In the genomic region with DNA sequence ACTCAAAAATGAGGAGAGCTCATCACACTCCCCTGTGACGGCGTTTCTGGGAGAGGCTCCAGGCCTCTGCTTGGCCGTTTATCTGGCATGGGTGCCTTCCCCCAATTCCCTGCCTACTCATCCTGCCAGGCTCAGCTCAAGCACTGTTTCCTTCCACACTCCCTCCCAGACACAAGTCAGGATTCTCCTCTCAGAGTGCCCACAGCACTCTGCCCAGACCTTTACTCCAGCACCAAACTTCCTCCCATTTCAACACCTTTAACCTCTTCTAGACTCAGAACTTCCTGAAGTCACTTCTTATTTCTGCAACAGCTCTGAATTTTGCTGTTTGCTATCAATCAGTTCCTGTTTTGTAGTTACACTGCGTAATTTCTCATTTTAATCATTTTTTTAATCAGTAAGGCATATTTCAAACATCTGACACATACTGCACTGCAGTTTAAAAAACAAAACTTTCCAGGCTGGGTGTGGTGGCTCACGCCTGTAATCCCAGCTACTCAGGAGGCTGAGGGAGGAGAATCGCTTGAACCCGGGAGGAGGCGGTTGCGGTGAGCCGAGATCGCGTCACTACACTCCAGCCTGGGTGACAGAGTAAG, we compare ENCODE assay signal across 10 cellular contexts. TPM values are rescaled to one million over a fixed set of nuclear protein-coding genes. Genes with fewer than 3 reads are reported as not detected.
DNase-seq lines count a peak whose midpoint lies in the region; ATAC-seq and TF ChIP-seq lines count a peak whose summit lies in the region.
"Had no signal": no experiment of that assay in that cellular context is flagged by ENCODE, and none has a peak within 500 bp of the region (broad histone marks: within the 10 kb centered on the region; RNA-seq: fewer than 3 reads in every experiment).

No MANE protein-coding gene starts in this region.

- DNase-seq in activated CD8-positive, alpha-beta memory T cell treated with anti-CD3 and anti-CD28 coated beads, Interleukin-2, amount 10 ng/mL, durations not matched to agents 7 days and 5 days = peak; percentile 51
- no peak for DNase-seq in activated CD8-positive, alpha-beta memory T cell treated with anti-CD3 and anti-CD28 coated beads for 24 hours
- DNase-seq in activated T-cell treated with anti-CD3 and anti-CD28 coated beads, Interleukin-2, amount 50 U/mL, for 24 hours = peak; percentile 49
- DNase-seq in right atrium auricular region (ENCODE audit: low spot score) = no peak
- no peak for DNase-seq in NCI-H2171 treated with DMSO at 0.1 percent for 48 hours (lab: John Stamatoyannopoulos, UW)
- DNase-seq in putamen (ENCODE audit: low spot score) = no peak
- DNase-seq in cerebellar nuclear complex (lab: John Stamatoyannopoulos, UW) = no peak

- no peaks in the 10 kb centered on the region for H3K27me3 Mint-ChIP-seq in activated CD8-positive, alpha-beta memory T cell treated with anti-CD3 and anti-CD28 coated beads, Interleukin-2, amount 10 ng/mL, durations not matched to agents 7 days and 5 days
- no peaks in the 10 kb centered on the region for H3K27me3 Mint-ChIP-seq in activated T-cell treated with anti-CD3 and anti-CD28 coated beads, Interleukin-2, amount 50 U/mL, for 24 hours

- 75% methylated on average over 12 of the region's 12 CpGs for WGBS in thymus

- ATAC-seq in activated CD8-positive, alpha-beta memory T cell treated with anti-CD3 and anti-CD28 coated beads, Interleukin-2, amount 10 ng/mL, durations not matched to agents 7 days and 5 days = peak; percentile 37

- no peak for TF ChIP-seq CTCF in right atrium auricular region (IDR thresholded peaks at IDR 0.05)

- H3K4me3 Mint-ChIP-seq in activated CD8-positive, alpha-beta memory T cell treated with anti-CD3 and anti-CD28 coated beads, Interleukin-2, amount 10 ng/mL, durations not matched to agents 7 days and 5 days = peak overlapping the region; percentile 65
- peak overlapping the region; percentile 49 for H3K4me3 Mint-ChIP-seq in activated T-cell treated with anti-CD3 and anti-CD28 coated beads, Interleukin-2, amount 50 U/mL, for 24 hours

- H3K4me3 ChIP-seq in right atrium auricular region = no peak overlapping the region
- H3K4me3 ChIP-seq in thymus (ENCODE audit: low read length) = no peak overlapping the region
- H3K4me3 ChIP-seq: SK-N-MC had no signal

- peak overlapping the region; percentile 97 for H3K27ac Mint-ChIP-seq in activated CD8-positive, alpha-beta memory T cell treated with anti-CD3 and anti-CD28 coated beads, Interleukin-2, amount 10 ng/mL, durations not matched to agents 7 days and 5 days
- peak overlapping the region; percentile 90 for H3K27ac Mint-ChIP-seq in activated T-cell treated with anti-CD3 and anti-CD28 coated beads, Interleukin-2, amount 50 U/mL, for 24 hours

- H3K36me3 ChIP-seq in right atrium auricular region (peaks cover 44% of the 10 kb centered on the region), thymus (ENCODE audit: control insufficient read depth, insufficient read depth) (peaks cover 33% of the 10 kb centered on the region)

- H3K9me3 Mint-ChIP-seq in activated CD8-positive, alpha-beta memory T cell treated with anti-CD3 and anti-CD28 coated beads, Interleukin-2, amount 10 ng/mL, durations not matched to agents 7 days and 5 days (ENCODE audit: low read depth) = no peaks in the 10 kb centered on the region
- H3K9me3 Mint-ChIP-seq in activated T-cell treated with anti-CD3 and anti-CD28 coated beads, Interleukin-2, amount 50 U/mL, for 24 hours = no peaks in the 10 kb centered on the region

- no peaks in the 10 kb centered on the region for H3K9me3 ChIP-seq in right atrium auricular region
- no peaks in the 10 kb centered on the region for H3K9me3 ChIP-seq in thymus (ENCODE audit: control insufficient read depth)

- H3K4me1 ChIP-seq in right atrium auricular region (peaks cover 0 to 20% of the 10 kb centered on the region in 2 donors), thymus (ENCODE audit: control insufficient read depth, insufficient read depth, low read length) (peaks cover 22% of the 10 kb centered on the region)

- CTCF ChIA-PET in activated CD8-positive, alpha-beta memory T cell treated with anti-CD3 and anti-CD28 coated beads, Interleukin-2, amount 10 ng/mL, durations not matched to agents 7 days and 5 days (lab: Charles Lee) = interaction anchor here (0.7 to 10.2 kb wide), 7 partner anchors 10 to 494 kb away, joined by 3 to 134 read pairs (median 3); a partner anchor contains a TSS

- H3K27me3 ChIP-seq in right atrium auricular region (no peaks in the 10 kb centered on the region), thymus (ENCODE audit: control insufficient read depth, insufficient read depth) (no peaks in the 10 kb centered on the region)

- peaks cover 32% of the 10 kb centered on the region for H3K36me3 Mint-ChIP-seq in activated CD8-positive, alpha-beta memory T cell treated with anti-CD3 and anti-CD28 coated beads, Interleukin-2, amount 10 ng/mL, durations not matched to agents 7 days and 5 days
- peaks cover 70% of the 10 kb centered on the region for H3K36me3 Mint-ChIP-seq in activated T-cell treated with anti-CD3 and anti-CD28 coated beads, Interleukin-2, amount 50 U/mL, for 24 hours (ENCODE audit: low read depth)

- H3K27ac ChIP-seq in right atrium auricular region = peak overlapping the region; percentile 7 to 40
- peak overlapping the region; percentile 52 for H3K27ac ChIP-seq in thymus (ENCODE audit: low read depth)
- H3K27ac ChIP-seq: SK-N-MC had no signal

- peaks cover 59% of the 10 kb centered on the region for H3K4me1 Mint-ChIP-seq in activated CD8-positive, alpha-beta memory T cell treated with anti-CD3 and anti-CD28 coated beads, Interleukin-2, amount 10 ng/mL, durations not matched to agents 7 days and 5 days
- H3K4me1 Mint-ChIP-seq in activated T-cell treated with anti-CD3 and anti-CD28 coated beads, Interleukin-2, amount 50 U/mL, for 24 hours (ENCODE audit: low read depth) = peaks cover 84% of the 10 kb centered on the region

RNA-seq across cellular contexts. Expression of a gene that starts 16.0 kb away (rescaled TPM):
- 10 to 100 TPM; 14.9 to 15.4 TPM for total RNA-seq in activated CD8-positive, alpha-beta memory T cell treated with anti-CD3 and anti-CD28 coated beads, Interleukin-2, amount 10 ng/mL, durations not matched to agents 7 days and 5 days
- total RNA-seq in right atrium auricular region = 10 to 100 TPM; 13.9 to 14.5 TPM
- 19.8 TPM for polyA plus RNA-seq in thymus

RNA-seq across cellular contexts. Expression of a gene that starts 31.6 kb away (rescaled TPM):
- total RNA-seq in activated CD8-positive, alpha-beta memory T cell treated with anti-CD3 and anti-CD28 coated beads, Interleukin-2, amount 10 ng/mL, durations not matched to agents 7 days and 5 days = under 1 TPM; 0.23 to 0.47 TPM
- total RNA-seq in right atrium auricular region = under 1 TPM; 0.31 to 0.63 TPM
- 4.1 TPM for polyA plus RNA-seq in thymus
- total RNA-seq: HT-29 had no signal

RNA-seq across cellular contexts. Expression of a gene that starts 53.3 kb away (rescaled TPM):
- not detected for total RNA-seq in activated CD8-positive, alpha-beta memory T cell treated with anti-CD3 and anti-CD28 coated beads, Interleukin-2, amount 10 ng/mL, durations not matched to agents 7 days and 5 days
- total RNA-seq in right atrium auricular region = not detected
- polyA plus RNA-seq in thymus = 4.4 TPM
- total RNA-seq: HT-29 had no signal

Comparison
In these comparisons a context has a peak if more than half of its experiments do, and no peak if none do; other contexts are left out.
1. DNase-seq: peak in activated CD8-positive, alpha-beta memory T cell treated with anti-CD3 and anti-CD28 coated beads, Interleukin-2, amount 10 ng/mL, durations not matched to agents 7 days and 5 days (single experiment) and activated T-cell treated with anti-CD3 and anti-CD28 coated beads, Interleukin-2, amount 50 U/mL, for 24 hours (single experiment); none in activated CD8-positive, alpha-beta memory T cell treated with anti-CD3 and anti-CD28 coated beads for 24 hours (single experiment), right atrium auricular region (single experiment), NCI-H2171 treated with DMSO at 0.1 percent for 48 hours (single experiment), putamen (single experiment) and cerebellar nuclear complex (0 of 2).